17 cellular contexts compared by ENCODE assay signal in genomic region chr14:89255012-89255411, GRCh38.
A peak's percentile ranks its signal among the peaks of the same experiment; 100 is the strongest.
DNase-seq lines count a peak whose midpoint lies in the region; ATAC-seq, FAIRE-seq and TF ChIP-seq lines count a peak whose summit lies in the region.
"Had no signal": no experiment of that assay in that cellular context is flagged by ENCODE, and none has a peak within 500 bp of the region (broad histone marks: within the 10 kb centered on the region; RNA-seq: fewer than 3 reads in every experiment).

No MANE protein-coding gene starts in this region.

- H3K36me3 ChIP-seq in BLaER1 (peaks cover 76% of the 10 kb centered on the region), GM12878 (ENCODE audit: control insufficient read depth in 2 of 2, insufficient read depth in 2 of 2, low read length in 1 of 2) (peaks cover 3 to 13% of the 10 kb centered on the region in 2 experiments; a peak in 3 of 4 replicates), gastrocnemius medialis (no peaks in the 10 kb centered on the region), left ventricle myocardium inferior (no peaks in the 10 kb centered on the region)

- SMC1A ChIA-PET in GM12878 (lab: Charles Lee; ENCODE audit: uncharacterized antibody, unreplicated experiment) = interaction anchor here (0.7 to 0.9 kb wide), 2 partner anchors 10 to 78 kb away, joined by 3 read pairs; no protein-coding TSS in a partner anchor

- peaks cover 35% of the 10 kb centered on the region for H4K20me1 ChIP-seq in BLaER1
- H4K20me1 ChIP-seq in GM12878 (ENCODE audit: control insufficient read depth, insufficient read depth) = no peaks in the 10 kb centered on the region

- FAIRE-seq in GM12878 (lab: Jason Lieb, UNC) = no peak
- FAIRE-seq: GM12891 had no signal

- intact Hi-C loops in GM12878 (cut with micrococcal nuclease; ENCODE audit: unreplicated experiment) = no loop called here
- intact Hi-C loops in gastrocnemius medialis (cut with DNase I; ENCODE audit: low total_unique reads) = loop anchor here (10.0 kb wide), 1 partner anchor 210 kb away; no protein-coding TSS in a partner anchor
- intact Hi-C loops in left ventricle myocardium inferior (cut with micrococcal nuclease) = no loop called here

- H3K4me3 ChIP-seq in BLaER1 (no peak overlapping the region), GM12878 (no peak overlapping the region), gastrocnemius medialis (no peak overlapping the region), left ventricle myocardium inferior (no peak overlapping the region)
- H3K4me3 ChIP-seq: BLaER1 treated with 17β-estradiol and CSF1 and Interleukin-3, amounts not matched to agents 10 nM and 100 nM had no signal

- H2AFZ ChIP-seq in GM12878 (ENCODE audit: control insufficient read depth, low read depth, low read length) = no peak overlapping the region

- RAD21 ChIA-PET in GM12878 (lab: Charles Lee; ENCODE audit: unreplicated experiment) = no interaction called here

- ATAC-seq in GM12878 = no peak
- no peak for ATAC-seq in gastrocnemius medialis
- ATAC-seq in GM21360 (IDR thresholded peaks at IDR 0.05; ENCODE audit: unreplicated experiment) = no peak

- no peak for TF ChIP-seq CTCF in GM12878 (IDR thresholded peaks at IDR 0.05 in 2 of 3, conservative IDR thresholded peaks at IDR 0.05 in 1 of 3; ENCODE audit: control insufficient read depth in 2 of 3, extremely low read depth in 1 of 3, insufficient read depth in 1 of 3, low read depth in 3 of 3, low read length in 3 of 3)
- no peak for TF ChIP-seq CTCF in gastrocnemius medialis (IDR thresholded peaks at IDR 0.05 in 4 of 5, conservative IDR thresholded peaks at IDR 0.05 in 1 of 5)
- TF ChIP-seq CTCF in left ventricle myocardium inferior (IDR thresholded peaks at IDR 0.05; ENCODE audit: borderline replicate concordance) = no peak

- POLR2A ChIA-PET in GM12878 (lab: Charles Lee) = interaction anchor here (0.6 kb wide), 1 partner anchor 89 kb away, joined by 3 read pairs; no protein-coding TSS in a partner anchor

- H3K9ac ChIP-seq in BLaER1 (no peak overlapping the region), GM12878 (ENCODE audit: control insufficient read depth, insufficient read depth, low read length) (no peak overlapping the region)
- H3K9ac ChIP-seq: BLaER1 treated with 17β-estradiol and CSF1 and Interleukin-3, amounts not matched to agents 10 nM and 100 nM had no signal

- no peaks in the 10 kb centered on the region for H3K79me2 ChIP-seq in GM12878 (ENCODE audit: control insufficient read depth, insufficient read depth, low read length)

- BruUV-seq in GM12878 (replicated peaks; lab: Mats Ljungman, UMichigan) = no TSS peak

- peak overlapping the region; percentile 71; the same call in 1 of the 2 replicates for H3K27ac ChIP-seq in BLaER1
- H3K27ac ChIP-seq in GM12878 (ENCODE audit: control insufficient read depth, insufficient read depth) = no peak overlapping the region
- peak overlapping the region in 3 of 4 donors; percentile 74 to 83 (median 80) for H3K27ac ChIP-seq in gastrocnemius medialis
- H3K27ac ChIP-seq in left ventricle myocardium inferior (replicated peaks) = no peak overlapping the region
- H3K27ac ChIP-seq: 22Rv1 had no signal

- 98% methylated on average over 9 of the region's 9 CpGs for WGBS in GM12878 (ENCODE audit: insufficient coverage, insufficient replicate concordance, low lambda C conversion rate, missing lambda C conversion rate)

- H3K4me3 Mint-ChIP-seq in immature natural killer cell = peak overlapping the region in 4 of 5 donors; percentile 24 to 62 (median 38)
- H3K4me3 Mint-ChIP-seq: CD4-positive, CD25-positive, alpha-beta regulatory T cell; HFFc6; IgD-negative memory B cell had no signal

- H3K4me1 Mint-ChIP-seq in immature natural killer cell = peaks cover 77 to 96% of the 10 kb centered on the region in 2 donors

- CTCF ChIA-PET in GM12878 (lab: Yijun Ruan, JAX) = interaction anchor here (1.2 kb wide), 1 partner anchor 12 kb away, joined by 3 read pairs; no protein-coding TSS in a partner anchor

- H3K4me2 ChIP-seq in BLaER1 (peak overlapping the region; percentile 76; the same call in 1 of the 2 replicates), GM12878 (ENCODE audit: control insufficient read depth, insufficient read depth) (no peak overlapping the region)

- H3K9me3 Mint-ChIP-seq in immature natural killer cell = no peaks in the 10 kb centered on the region
- H3K9me3 Mint-ChIP-seq: HFFc6 had no signal

- peaks cover 4 to 6% (median 5%) of the 10 kb centered on the region in 3 donors for H3K36me3 Mint-ChIP-seq in immature natural killer cell

- TF ChIP-seq RAD21 in GM12878 (IDR thresholded peaks at IDR 0.05; ENCODE audit: insufficient read depth, low read depth, low read length) = no peak

- TF ChIP-seq POLR2A in GM12878 (IDR thresholded peaks at IDR 0.05; ENCODE audit: low read depth, low read length) (no peak), gastrocnemius medialis (IDR thresholded peaks at IDR 0.05) (no peak)

- no peak for DNase-seq in GM12878 (ENCODE audit: low read depth, low spot score)
- DNase-seq in immature natural killer cell = no peak
- no peak for DNase-seq in gastrocnemius medialis
- no peak for DNase-seq in NCI-H1417 treated with DMSO at 0.1 percent for 48 hours (lab: John Stamatoyannopoulos, UW)
- no peak for DNase-seq in left ventricle myocardium inferior
- no peak for DNase-seq in AML-193 (lab: John Stamatoyannopoulos, UW)
- DNase-seq: Calu3; CD4-positive, CD25-positive, alpha-beta regulatory T cell; DMS 273 treated with DMSO at 0.1 percent for 48 hours; HCEC 1CT; HFFc6 had no signal

- H3K27me3 ChIP-seq in BLaER1 = no peaks in the 10 kb centered on the region
- H3K27me3 ChIP-seq in GM12878 (replicated peaks in 1 of 2; ENCODE audit: control insufficient read depth in 2 of 2, insufficient read depth in 2 of 2, low read length in 1 of 2) = no peaks in the 10 kb centered on the region
- H3K27me3 ChIP-seq in gastrocnemius medialis = no peaks in the 10 kb centered on the region
- H3K27me3 ChIP-seq in left ventricle myocardium inferior (ENCODE audit: low read depth) = no peaks in the 10 kb centered on the region
- H3K27me3 ChIP-seq: BLaER1 treated with 17β-estradiol and CSF1 and Interleukin-3, amounts not matched to agents 10 nM and 100 nM had no signal

- H3K4me1 ChIP-seq in BLaER1 = peaks cover 52% of the 10 kb centered on the region
- no peaks in the 10 kb centered on the region for H3K4me1 ChIP-seq in GM12878 (ENCODE audit: control insufficient read depth, insufficient read depth, low read length)
- H3K4me1 ChIP-seq in gastrocnemius medialis = peaks cover 41 to 48% of the 10 kb centered on the region in 2 donors
- H3K4me1 ChIP-seq in left ventricle myocardium inferior = peaks cover 50% of the 10 kb centered on the region

- H3K27ac Mint-ChIP-seq in immature natural killer cell = peak overlapping the region; percentile 38 to 89 (median 64)
- H3K27ac Mint-ChIP-seq: HFFc6, IgD-negative memory B cell had no signal

- TF ChIP-seq EP300 in GM12878 (IDR thresholded peaks at IDR 0.05; ENCODE audit: borderline replicate concordance in 1 of 2, control insufficient read depth in 1 of 2, low read depth in 2 of 2, low read length in 2 of 2) = no peak

- in situ Hi-C loops in GM12878 (cut with MboI) (no loop called here), gastrocnemius medialis (cut with MboI; ENCODE audit: low sequenced_read_pairs in 4 of 4) (no loop called here)

- H3K27me3 Mint-ChIP-seq in immature natural killer cell (ENCODE audit: low read depth in 3 of 3) = peaks cover 0 to 5% (median 5%) of the 10 kb centered on the region in 3 donors
- H3K27me3 Mint-ChIP-seq: IgD-negative memory B cell had no signal

- H3K9me3 ChIP-seq in BLaER1 (peaks cover 39% of the 10 kb centered on the region), GM12878 (replicated peaks; ENCODE audit: control insufficient read depth, insufficient read depth, low read length) (peaks cover 5% of the 10 kb centered on the region; the same call in 2 of the 3 replicates), gastrocnemius medialis (no peaks in the 10 kb centered on the region), left ventricle myocardium inferior (replicated peaks) (peaks cover 5% of the 10 kb centered on the region)

TF ChIP-seq in GM12878, 131 proteins besides CTCF, POLR2A, EP300 and RAD21:
- peak; percentile 60 for TF ChIP-seq ZNF24 (IDR thresholded peaks at IDR 0.05)
- no peak for TF ChIP-seq CREM (IDR thresholded peaks at IDR 0.05; ENCODE audit: low read depth)

Comparison
In these comparisons a context has a peak if more than half of its experiments do, and no peak if none do; other contexts are left out.
1. H3K27ac ChIP-seq: peak in BLaER1 (single experiment) and gastrocnemius medialis (3 of 4); none in GM12878 (single experiment) and left ventricle myocardium inferior (single experiment).